Comparison of ENCODE assay signal across 1 cellular context in the genomic region with DNA sequence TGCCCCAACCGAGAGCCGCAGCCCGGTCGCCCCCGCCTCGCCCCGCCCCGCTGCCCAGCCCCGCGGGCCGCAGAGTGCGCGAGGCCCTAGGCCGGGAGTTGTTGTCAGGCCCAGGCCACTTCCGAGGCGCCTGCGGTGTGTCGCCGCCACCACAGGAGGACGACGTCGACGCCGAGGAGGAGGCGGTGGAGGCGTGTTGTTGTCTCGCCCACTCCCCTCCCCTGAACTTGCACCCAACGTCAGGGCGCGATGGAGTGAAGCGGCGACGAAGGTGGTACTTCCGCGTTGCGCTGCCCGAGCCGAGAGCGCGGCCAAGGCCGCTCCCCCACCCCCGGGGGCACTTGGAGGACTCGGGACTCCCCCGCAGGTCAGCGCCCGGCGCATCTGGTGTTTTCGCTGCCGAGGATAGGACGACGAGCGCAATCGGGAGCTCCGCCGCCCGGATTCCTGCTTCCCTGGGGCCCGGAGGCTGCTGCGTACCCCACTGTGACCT.
TF ChIP-seq lines count a peak whose summit lies in the region.

Gene CDK13 (plus strand): TSS at position 277 of the 493 bp plus-strand sequence. CDS start 386 bp downstream, outside the sequence.

TF ChIP-seq in HepG2, 621 proteins besides CTCF, POLR2A, EP300 and RAD21 (continued from another document and continues in another):
- TF ChIP-seq RNF219 (CRISPR knock-in tag; IDR thresholded peaks at IDR 0.05) = no peak
- TF ChIP-seq TOPORS (CRISPR knock-in tag; IDR thresholded peaks at IDR 0.05) = no peak
- TF ChIP-seq, protein P1, sequence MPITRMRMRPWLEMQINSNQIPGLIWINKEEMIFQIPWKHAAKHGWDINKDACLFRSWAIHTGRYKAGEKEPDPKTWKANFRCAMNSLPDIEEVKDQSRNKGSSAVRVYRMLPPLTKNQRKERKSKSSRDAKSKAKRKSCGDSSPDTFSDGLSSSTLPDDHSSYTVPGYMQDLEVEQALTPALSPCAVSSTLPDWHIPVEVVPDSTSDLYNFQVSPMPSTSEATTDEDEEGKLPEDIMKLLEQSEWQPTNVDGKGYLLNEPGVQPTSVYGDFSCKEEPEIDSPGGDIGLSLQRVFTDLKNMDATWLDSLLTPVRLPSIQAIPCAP (CRISPR knock-in tag; IDR thresholded peaks at IDR 0.05; ENCODE audit: low read depth) = no peak
- TF ChIP-seq NFE2L2 (IDR thresholded peaks at IDR 0.05; ENCODE audit: low read length) = no peak
- no peak; the same call in none of the 2 replicates for TF ChIP-seq CCDC6 (CRISPR knock-in tag; IDR thresholded peaks at IDR 0.05)
- no peak for TF ChIP-seq ZNF280D (CRISPR knock-in tag; IDR thresholded peaks at IDR 0.05)
- no peak for TF ChIP-seq ZBTB8A (CRISPR knock-in tag; IDR thresholded peaks at IDR 0.05; ENCODE audit: borderline replicate concordance, low read depth)
- no peak for TF ChIP-seq NFRKB (IDR thresholded peaks at IDR 0.05)
- TF ChIP-seq, protein P2, sequence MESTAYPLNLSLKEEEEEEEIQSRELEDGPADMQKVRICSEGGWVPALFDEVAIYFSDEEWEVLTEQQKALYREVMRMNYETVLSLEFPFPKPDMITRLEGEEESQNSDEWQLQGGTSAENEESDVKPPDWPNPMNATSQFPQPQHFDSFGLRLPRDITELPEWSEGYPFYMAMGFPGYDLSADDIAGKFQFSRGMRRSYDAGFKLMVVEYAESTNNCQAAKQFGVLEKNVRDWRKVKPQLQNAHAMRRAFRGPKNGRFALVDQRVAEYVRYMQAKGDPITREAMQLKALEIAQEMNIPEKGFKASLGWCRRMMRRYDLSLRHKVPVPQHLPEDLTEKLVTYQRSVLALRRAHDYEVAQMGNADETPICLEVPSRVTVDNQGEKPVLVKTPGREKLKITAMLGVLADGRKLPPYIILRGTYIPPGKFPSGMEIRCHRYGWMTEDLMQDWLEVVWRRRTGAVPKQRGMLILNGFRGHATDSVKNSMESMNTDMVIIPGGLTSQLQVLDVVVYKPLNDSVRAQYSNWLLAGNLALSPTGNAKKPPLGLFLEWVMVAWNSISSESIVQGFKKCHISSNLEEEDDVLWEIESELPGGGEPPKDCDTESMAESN (CRISPR knock-in tag; conservative IDR thresholded peaks at IDR 0.05) = peak; percentile 72; the same call in 1 of the 2 replicates
- TF ChIP-seq ZBTB25 (CRISPR knock-in tag; IDR thresholded peaks at IDR 0.05) = 0 out of 2 replicates have a peak, but pooled peaks have one; percentile 10
- no peak for TF ChIP-seq TBL1XR1 (IDR thresholded peaks at IDR 0.05; ENCODE audit: borderline replicate concordance, low read length, partially characterized antibody)
- no peak; the same call in 1 of the 2 replicates for TF ChIP-seq GABPB1 (CRISPR knock-in tag; IDR thresholded peaks at IDR 0.05)
- TF ChIP-seq, protein P3, sequence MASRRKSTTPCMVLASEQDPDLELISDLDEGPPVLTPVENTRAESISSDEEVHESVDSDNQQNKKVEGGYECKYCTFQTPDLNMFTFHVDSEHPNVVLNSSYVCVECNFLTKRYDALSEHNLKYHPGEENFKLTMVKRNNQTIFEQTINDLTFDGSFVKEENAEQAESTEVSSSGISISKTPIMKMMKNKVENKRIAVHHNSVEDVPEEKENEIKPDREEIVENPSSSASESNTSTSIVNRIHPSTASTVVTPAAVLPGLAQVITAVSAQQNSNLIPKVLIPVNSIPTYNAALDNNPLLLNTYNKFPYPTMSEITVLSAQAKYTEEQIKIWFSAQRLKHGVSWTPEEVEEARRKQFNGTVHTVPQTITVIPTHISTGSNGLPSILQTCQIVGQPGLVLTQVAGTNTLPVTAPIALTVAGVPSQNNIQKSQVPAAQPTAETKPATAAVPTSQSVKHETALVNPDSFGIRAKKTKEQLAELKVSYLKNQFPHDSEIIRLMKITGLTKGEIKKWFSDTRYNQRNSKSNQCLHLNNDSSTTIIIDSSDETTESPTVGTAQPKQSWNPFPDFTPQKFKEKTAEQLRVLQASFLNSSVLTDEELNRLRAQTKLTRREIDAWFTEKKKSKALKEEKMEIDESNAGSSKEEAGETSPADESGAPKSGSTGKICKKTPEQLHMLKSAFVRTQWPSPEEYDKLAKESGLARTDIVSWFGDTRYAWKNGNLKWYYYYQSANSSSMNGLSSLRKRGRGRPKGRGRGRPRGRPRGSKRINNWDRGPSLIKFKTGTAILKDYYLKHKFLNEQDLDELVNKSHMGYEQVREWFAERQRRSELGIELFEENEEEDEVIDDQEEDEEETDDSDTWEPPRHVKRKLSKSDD (CRISPR knock-in tag; IDR thresholded peaks at IDR 0.05; ENCODE audit: low read depth) = peak; percentile 44; the same call in 1 of the 2 replicates
- peak; percentile 35; the same call in 1 of the 2 replicates for TF ChIP-seq ARID5B (CRISPR knock-in tag; IDR thresholded peaks at IDR 0.05)
- no peak for TF ChIP-seq ZNF841 (CRISPR knock-in tag; IDR thresholded peaks at IDR 0.05; ENCODE audit: borderline replicate concordance)
- no peak for TF ChIP-seq ZBTB20 (CRISPR knock-in tag; IDR thresholded peaks at IDR 0.05; ENCODE audit: borderline replicate concordance, low read depth)
- TF ChIP-seq POGZ (CRISPR knock-in tag; IDR thresholded peaks at IDR 0.05) = peak; percentile 63
- no peak for TF ChIP-seq DNMT1 (CRISPR knock-in tag; IDR thresholded peaks at IDR 0.05)
- TF ChIP-seq PAX8 (CRISPR knock-in tag; IDR thresholded peaks at IDR 0.05; ENCODE audit: borderline replicate concordance) = no peak
- no peak for TF ChIP-seq GTF2F1 (IDR thresholded peaks at IDR 0.05; ENCODE audit: low read length)
- 0 out of 2 replicates have a peak, but pooled peaks have one; percentile 28 for TF ChIP-seq PRDM15 (CRISPR knock-in tag; IDR thresholded peaks at IDR 0.05)
- TF ChIP-seq ZNF691 (CRISPR knock-in tag; IDR thresholded peaks at IDR 0.05; ENCODE audit: borderline replicate concordance, low read depth) = peak; percentile 68; the same call in 1 of the 2 replicates
- TF ChIP-seq ZNF605 (CRISPR knock-in tag; IDR thresholded peaks at IDR 0.05) = peak; percentile 47; the same call in 1 of the 2 replicates
- no peak for TF ChIP-seq TFDP1 (CRISPR knock-in tag; IDR thresholded peaks at IDR 0.05; ENCODE audit: borderline replicate concordance)
